ENCODE assay signal across 31 cellular contexts in genomic region chr16:17914168-17914567, GRCh38.
DNase-seq lines count a peak whose midpoint lies in the region; ATAC-seq, FAIRE-seq and TF ChIP-seq lines count a peak whose summit lies in the region.
"Had no signal": no experiment of that assay in that cellular context is flagged by ENCODE, and none has a peak within 500 bp of the region (broad histone marks: within the 10 kb centered on the region; RNA-seq: fewer than 3 reads in every experiment).

No MANE protein-coding gene starts in this region.

- H3K36me3 ChIP-seq in HepG2 (replicated peaks in 1 of 2; ENCODE audit: control insufficient read depth in 1 of 2, insufficient read depth in 2 of 2, low read length in 2 of 2) (no peaks in the 10 kb centered on the region), right lobe of liver (no peaks in the 10 kb centered on the region), K562 (ENCODE audit: control insufficient read depth, insufficient read depth, low read length) (no peaks in the 10 kb centered on the region)
- H3K36me3 ChIP-seq: BE2C; BLaER1; BLaER1 treated with 17β-estradiol and CSF1 and Interleukin-3, amounts not matched to agents 10 nM and 100 nM had no signal

- CTCF ChIA-PET in HepG2 (lab: Yijun Ruan, JAX; ENCODE audit: low intra/inter-chr PET ratio, low total read pairs): no interaction called here
- CTCF ChIA-PET in K562 (lab: Yijun Ruan, JAX; ENCODE audit: low intra/inter-chr PET ratio): no interaction called here

- no peak for TF ChIP-seq EP300 in HepG2 (IDR thresholded peaks at IDR 0.05; ENCODE audit: low read depth in 2 of 2, low read length in 2 of 2)
- TF ChIP-seq EP300 in HepG2 (CRISPR knock-in tag; IDR thresholded peaks at IDR 0.05; ENCODE audit: borderline replicate concordance): no peak
- TF ChIP-seq EP300 in K562 (IDR thresholded peaks at IDR 0.05; ENCODE audit: low read length): no peak

- H3K27ac ChIP-seq in HepG2 (ENCODE audit: extremely low read length, insufficient read depth, low read length) (no peak overlapping the region), right lobe of liver (no peak overlapping the region), K562 (ENCODE audit: extremely low read depth, low read depth, low read length) (no peak overlapping the region)
- H3K27ac ChIP-seq: 22Rv1; A549; BLaER1; BLaER1 treated with 17β-estradiol and CSF1 and Interleukin-3, amounts not matched to agents 10 nM and 100 nM; C4-2B had no signal

- TF ChIP-seq CTCF in HepG2 (CRISPR knock-in tag; IDR thresholded peaks at IDR 0.05) (no peak), right lobe of liver (IDR thresholded peaks at IDR 0.05) (no peak), K562 (IDR thresholded peaks at IDR 0.05 in 2 of 3, conservative IDR thresholded peaks at IDR 0.05 in 1 of 3; ENCODE audit: insufficient read depth in 2 of 3, low read depth in 1 of 3, low read length in 3 of 3) (no peak)

- in situ Hi-C loops in HepG2 (cut with HindIII; ENCODE audit: extremely low pct_ligation_motif_present, low pct_unique_long_range_greater_than_20kb): no loop called here
- in situ Hi-C loops in K562 (cut with MboI): no loop called here

- no peaks in the 10 kb centered on the region for H3K9me1 ChIP-seq in K562 (ENCODE audit: control insufficient read depth, insufficient read depth, low read length)

- no peaks in the 10 kb centered on the region for H3K27me3 ChIP-seq in HepG2 (ENCODE audit: control insufficient read depth in 1 of 2, insufficient read depth in 2 of 2, low read length in 2 of 2)
- no peaks in the 10 kb centered on the region for H3K27me3 ChIP-seq in right lobe of liver
- H3K27me3 ChIP-seq in K562 (ENCODE audit: control insufficient read depth in 2 of 2, insufficient read depth in 2 of 2, low read length in 2 of 2): no peaks in the 10 kb centered on the region
- H3K27me3 ChIP-seq: BE2C; BLaER1; BLaER1 treated with 17β-estradiol and CSF1 and Interleukin-3, amounts not matched to agents 10 nM and 100 nM had no signal

- no TSS peak for BruUV-seq in HepG2 (replicated peaks; lab: Mats Ljungman, UMichigan)
- no TSS peak for BruUV-seq in K562 (replicated peaks; lab: Mats Ljungman, UMichigan)

- H3K79me2 ChIP-seq in HepG2 (ENCODE audit: insufficient read depth, low read length) (no peaks in the 10 kb centered on the region), K562 (ENCODE audit: control insufficient read depth, insufficient read depth, low read length) (no peaks in the 10 kb centered on the region)

- WGBS in HepG2 (ENCODE audit: low lambda C conversion rate): 0% methylated on average over 1 of the region's 1 CpG
- WGBS in right lobe of liver (ENCODE audit: insufficient coverage, low coverage, low lambda C conversion rate, missing lambda C conversion rate): no CpG with 5 or more reads among the region's 1 CpG
- 25% methylated on average over 1 of the region's 1 CpG for WGBS in K562 (ENCODE audit: insufficient coverage, low coverage, missing lambda C conversion rate)

- DNase-seq in HepG2 (ENCODE audit: low spot score) (no peak), right lobe of liver (no peak), K562 (ENCODE audit: extremely low read depth in 1 of 4, low spot score in 3 of 4) (no peak), midbrain (lab: John Stamatoyannopoulos, UW) (no peak)
- DNase-seq: 8988T; ACHN; AML-193; BE2C; C1 segment of cervical spinal cord; Caco-2; Calu3; CD4-positive, alpha-beta memory T cell; CD4-positive, alpha-beta T cell; CD4-positive, CD25-positive, alpha-beta regulatory T cell; CD8-positive, alpha-beta memory T cell; CD8-positive, alpha-beta T cell; COR-L47; DMS 273 treated with DMSO at 0.1 percent for 48 hours; DMS153; DMS53; DMS79; DMS79 treated with DMSO at 0.1 percent for 48 hours; DND-41; EL had no signal

- no peak overlapping the region for H3K9ac ChIP-seq in HepG2 (ENCODE audit: insufficient read depth, low read depth, low read length)
- H3K9ac ChIP-seq in K562 (ENCODE audit: insufficient read depth in 1 of 2, low read depth in 2 of 2, low read length in 2 of 2): no peak overlapping the region
- H3K9ac ChIP-seq: BLaER1; BLaER1 treated with 17β-estradiol and CSF1 and Interleukin-3, amounts not matched to agents 10 nM and 100 nM had no signal

- no peak for FAIRE-seq in HepG2 (lab: Jason Lieb, UNC)
- no peak for FAIRE-seq in K562 (lab: Jason Lieb, UNC)
- FAIRE-seq: A204.1, A549, D721Med had no signal

- no peak for ATAC-seq in HepG2
- ATAC-seq in right lobe of liver: no peak
- no peak for ATAC-seq in K562
- ATAC-seq: A549; CD8-positive, alpha-beta T cell had no signal

- TF ChIP-seq POLR2A in HepG2 (IDR thresholded peaks at IDR 0.05; ENCODE audit: insufficient read depth in 1 of 2, low read depth in 2 of 2, low read length in 2 of 2) (no peak), right lobe of liver (IDR thresholded peaks at IDR 0.05) (no peak), K562 (conservative IDR thresholded peaks at IDR 0.05) (no peak)

- H4K20me1 ChIP-seq in HepG2 (ENCODE audit: insufficient read depth, low read length) (no peaks in the 10 kb centered on the region), K562 (replicated peaks; ENCODE audit: control insufficient read depth, insufficient read depth, low read length) (no peaks in the 10 kb centered on the region)
- H4K20me1 ChIP-seq: BLaER1; BLaER1 treated with 17β-estradiol and CSF1 and Interleukin-3, amounts not matched to agents 10 nM and 100 nM had no signal

- H3K4me1 ChIP-seq in HepG2 (ENCODE audit: insufficient read depth, low read length) (no peaks in the 10 kb centered on the region), right lobe of liver (peaks cover 0 to 15% (median 6%) of the 10 kb centered on the region in 4 donors), K562 (replicated peaks in 1 of 2; ENCODE audit: control insufficient read depth in 2 of 2, insufficient read depth in 2 of 2, low read length in 2 of 2) (no peaks in the 10 kb centered on the region)
- H3K4me1 ChIP-seq: A549; BE2C; BLaER1; BLaER1 treated with 17β-estradiol and CSF1 and Interleukin-3, amounts not matched to agents 10 nM and 100 nM; Caco-2 had no signal

- H3K9me3 ChIP-seq in HepG2 (ENCODE audit: low read length) (peaks cover 26% of the 10 kb centered on the region), right lobe of liver (peaks cover 0 to under 1% (median 0%) of the 10 kb centered on the region in 4 donors), K562 (replicated peaks; ENCODE audit: control insufficient read depth, insufficient read depth, low read depth, low read length) (no peaks in the 10 kb centered on the region)
- H3K9me3 ChIP-seq: BE2C, Caco-2 had no signal

- H2AFZ ChIP-seq in HepG2 (ENCODE audit: low read length) (no peak overlapping the region), K562 (ENCODE audit: low read depth, low read length) (no peak overlapping the region)

- TF ChIP-seq RAD21 in HepG2 (CRISPR knock-in tag; IDR thresholded peaks at IDR 0.05) (no peak), K562 (CRISPR knock-in tag; conservative IDR thresholded peaks at IDR 0.05 in 1 of 2, IDR thresholded peaks at IDR 0.05 in 1 of 2) (no peak)

- H3K4me2 ChIP-seq in HepG2 (ENCODE audit: low read depth, low read length): no peak overlapping the region
- no peak overlapping the region for H3K4me2 ChIP-seq in K562 (ENCODE audit: insufficient read depth, low read length)
- H3K4me2 ChIP-seq: A549; BLaER1; BLaER1 treated with 17β-estradiol and CSF1 and Interleukin-3, amounts not matched to agents 10 nM and 100 nM had no signal

- POLR2A ChIA-PET in HepG2 (lab: Yijun Ruan, JAX): no interaction called here
- POLR2A ChIA-PET in K562 (lab: Yijun Ruan, JAX): no interaction called here

- H3K4me3 ChIP-seq in HepG2 (replicated peaks in 1 of 3; ENCODE audit: insufficient read depth in 1 of 3, low read depth in 2 of 3, low read length in 3 of 3) (no peak overlapping the region), right lobe of liver (no peak overlapping the region), K562 (no peak overlapping the region)
- H3K4me3 ChIP-seq: A549; BLaER1; BLaER1 treated with 17β-estradiol and CSF1 and Interleukin-3, amounts not matched to agents 10 nM and 100 nM had no signal

- intact Hi-C loops in HepG2 (cut with micrococcal nuclease; ENCODE audit: unreplicated experiment): no loop called here
- intact Hi-C loops in right lobe of liver (cut with DNase I): no loop called here
- intact Hi-C loops in K562 (cut with micrococcal nuclease): no loop called here

TF ChIP-seq in HepG2, 621 proteins besides CTCF, POLR2A, EP300 and RAD21:
- TF ChIP-seq ZNF564 (CRISPR knock-in tag; IDR thresholded peaks at IDR 0.05) (peak; percentile 98; the same call in 1 of the 2 replicates), NR2F2 (IDR thresholded peaks at IDR 0.05; ENCODE audit: borderline replicate concordance, low read depth) (no peak)

TF ChIP-seq in K562, 482 proteins besides CTCF, POLR2A, EP300 and RAD21:
- 0 out of 2 replicates have a peak, but pooled peaks have one; percentile 39 for TF ChIP-seq CBX5 (IDR thresholded peaks at IDR 0.05; ENCODE audit: borderline replicate concordance, low read depth)
- TF ChIP-seq ZNF609 (CRISPR knock-in tag; IDR thresholded peaks at IDR 0.05; ENCODE audit: borderline replicate concordance): no peak

Comparison
In these comparisons a context has a peak if more than half of its experiments do, and no peak if none do; other contexts are left out.
1. Of the 241 proteins assayed by ChIP-seq in both HepG2 and K562: peak only in HepG2: none; only in K562: CBX5; in both: none; in neither: 240.